ENCODE assay signal across 1 cellular context in genomic region chr6:42781546-42781810, GRCh38.
A peak's percentile ranks its signal among the peaks of the same experiment; 100 is the strongest.
TF ChIP-seq lines count a peak whose summit lies in the region.

No MANE protein-coding gene starts in this region.

TF ChIP-seq in GM12878, 131 proteins besides CTCF, POLR2A, EP300 and RAD21:
- TF ChIP-seq MAX (IDR thresholded peaks at IDR 0.05; ENCODE audit: low read depth, low read length), result no peak
- no peak for TF ChIP-seq HSF1 (IDR thresholded peaks at IDR 0.05; ENCODE audit: low read depth, low read length)
- 0 out of 2 replicates have a peak, but pooled peaks have one; percentile 1 for TF ChIP-seq ZNF384 (IDR thresholded peaks at IDR 0.05; ENCODE audit: borderline replicate concordance, low read depth, low read length)
- TF ChIP-seq HCFC1 (IDR thresholded peaks at IDR 0.05; ENCODE audit: low read length), result no peak
- TF ChIP-seq SREBF2 (IDR thresholded peaks at IDR 0.05; ENCODE audit: low read length), result no peak
TF ChIP-seq in GM12878: peak in this region for 1.
